8 cellular contexts compared by ENCODE assay signal in genomic region chr5:1488882-1489680, GRCh38. TPM values are rescaled to one million over a fixed set of nuclear protein-coding genes. Genes with fewer than 3 reads are reported as not detected.
DNase-seq lines count a peak whose midpoint lies in the region; ATAC-seq and TF ChIP-seq lines count a peak whose summit lies in the region.

No MANE protein-coding gene starts in this region.

- H3K4me3 Mint-ChIP-seq in activated CD4-positive, alpha-beta memory T cell treated with anti-CD3 and anti-CD28 coated beads, Interleukin-2, amount 10 ng/mL, durations not matched to agents 7 days and 5 days = peak overlapping the region; percentile 3
- H3K4me3 Mint-ChIP-seq in osteocyte (ENCODE audit: unreplicated experiment) = no peak overlapping the region

- no peak overlapping the region for H3K27ac ChIP-seq in testis

- H3K27ac Mint-ChIP-seq in activated CD4-positive, alpha-beta memory T cell treated with anti-CD3 and anti-CD28 coated beads, Interleukin-2, amount 10 ng/mL, durations not matched to agents 7 days and 5 days = peak overlapping the region; percentile 87
- H3K27ac Mint-ChIP-seq in osteocyte (ENCODE audit: unreplicated experiment) = no peak overlapping the region

- WGBS in testis, 2 donors = 81 to 90% methylated on average over 10 to 14 of the region's 14 CpGs

- POLR2A ChIA-PET in activated CD4-positive, alpha-beta memory T cell treated with anti-CD3 and anti-CD28 coated beads, Interleukin-2, amount 10 ng/mL, durations not matched to agents 7 days and 5 days (lab: Charles Lee) = interaction anchor here (0.9 to 1.3 kb wide), 4 partner anchors 16 to 145 kb away, joined by 3 to 5 read pairs (median 3); partner anchors contain the start of gene LPCAT1

- DNase-seq in AG20443 (ENCODE audit: low spot score) = peak; percentile 93
- DNase-seq in activated CD4-positive, alpha-beta memory T cell treated with anti-CD3 and anti-CD28 coated beads, Interleukin-2, amount 10 ng/mL, durations not matched to agents 7 days and 5 days = peak; percentile 63
- no peak for DNase-seq in mucosa of descending colon
- no peak for DNase-seq in testis
- DNase-seq in T-helper 9 cell = no peak
- no peak for DNase-seq in osteocyte (ENCODE audit: extremely low spot score, unreplicated experiment)

- H3K27me3 ChIP-seq in testis = no peaks in the 10 kb centered on the region

- CTCF ChIA-PET in activated CD4-positive, alpha-beta memory T cell treated with anti-CD3 and anti-CD28 coated beads, Interleukin-2, amount 10 ng/mL, durations not matched to agents 7 days and 5 days (lab: Charles Lee) = interaction anchor here (1.2 kb wide), 1 partner anchor 156 kb away, joined by 4 read pairs; no protein-coding TSS in a partner anchor

- H3K9me3 Mint-ChIP-seq in activated CD4-positive, alpha-beta memory T cell treated with anti-CD3 and anti-CD28 coated beads, Interleukin-2, amount 10 ng/mL, durations not matched to agents 7 days and 5 days = no peaks in the 10 kb centered on the region
- no peaks in the 10 kb centered on the region for H3K9me3 Mint-ChIP-seq in osteocyte (ENCODE audit: unreplicated experiment)

- H3K27me3 Mint-ChIP-seq in activated CD4-positive, alpha-beta memory T cell treated with anti-CD3 and anti-CD28 coated beads, Interleukin-2, amount 10 ng/mL, durations not matched to agents 7 days and 5 days = no peaks in the 10 kb centered on the region
- no peaks in the 10 kb centered on the region for H3K27me3 Mint-ChIP-seq in osteocyte (ENCODE audit: unreplicated experiment)

- peaks cover 65% of the 10 kb centered on the region for H3K4me1 Mint-ChIP-seq in activated CD4-positive, alpha-beta memory T cell treated with anti-CD3 and anti-CD28 coated beads, Interleukin-2, amount 10 ng/mL, durations not matched to agents 7 days and 5 days
- peaks cover 3% of the 10 kb centered on the region for H3K4me1 Mint-ChIP-seq in osteocyte (ENCODE audit: unreplicated experiment)

- H3K4me1 ChIP-seq in mucosa of descending colon (ENCODE audit: low read depth) = no peaks in the 10 kb centered on the region
- no peaks in the 10 kb centered on the region for H3K4me1 ChIP-seq in testis

- H3K36me3 ChIP-seq in mucosa of descending colon (ENCODE audit: low read depth) = no peaks in the 10 kb centered on the region
- no peaks in the 10 kb centered on the region for H3K36me3 ChIP-seq in testis (ENCODE audit: low read depth, missing control alignments)

- intact Hi-C loops in mucosa of descending colon (cut with DNase I, micrococcal nuclease) = no loop called here
- intact Hi-C loops in testis (cut with DNase I; ENCODE audit: low total_unique reads) = no loop called here

- TF ChIP-seq CTCF in mucosa of descending colon (IDR thresholded peaks at IDR 0.05) (no peak), testis (IDR thresholded peaks at IDR 0.05) (no peak), osteocyte (IDR thresholded peaks at IDR 0.05) (no peak)

- H3K36me3 Mint-ChIP-seq in activated CD4-positive, alpha-beta memory T cell treated with anti-CD3 and anti-CD28 coated beads, Interleukin-2, amount 10 ng/mL, durations not matched to agents 7 days and 5 days (ENCODE audit: low read depth) = peaks cover 61% of the 10 kb centered on the region
- H3K36me3 Mint-ChIP-seq in osteocyte (ENCODE audit: unreplicated experiment) = peaks cover 34% of the 10 kb centered on the region

- H3K4me3 ChIP-seq in mucosa of descending colon (no peak overlapping the region), testis (no peak overlapping the region)

- ATAC-seq in GM19023 (IDR thresholded peaks at IDR 0.05; ENCODE audit: unreplicated experiment) = peak; percentile 48
- peak; percentile 39 for ATAC-seq in HG03097 (IDR thresholded peaks at IDR 0.05; ENCODE audit: low FRiP score, unreplicated experiment)
- peak; percentile 54 for ATAC-seq in mucosa of descending colon

- H3K9me3 ChIP-seq in mucosa of descending colon (no peaks in the 10 kb centered on the region), testis (no peaks in the 10 kb centered on the region)

- no peak for TF ChIP-seq POLR2A in testis (IDR thresholded peaks at IDR 0.05)

RNA-seq across cellular contexts. Expression of gene LPCAT1, which starts 34.7 kb away (rescaled TPM):
- 10 to 100 TPM; 68.7 to 71.4 TPM for total RNA-seq in activated CD4-positive, alpha-beta memory T cell treated with anti-CD3 and anti-CD28 coated beads, Interleukin-2, amount 10 ng/mL, durations not matched to agents 7 days and 5 days
- total RNA-seq in mucosa of descending colon = 10 to 100 TPM in 2 of 3 donors, 1 to 10 TPM in 1; 6.7 to 27.2 (median 26.0) TPM
- 10 to 100 TPM; 21.1 to 27.1 TPM for total RNA-seq in testis
- 23.9 TPM for polyA plus RNA-seq in testis (ENCODE audit: insufficient read depth, low read depth, low replicate concordance)
- 37.9 and 39.9 TPM in 2 replicates for total RNA-seq in osteocyte

RNA-seq across cellular contexts. Expression of gene SLC6A3, which starts 43.8 kb away (rescaled TPM):
- not detected for total RNA-seq in activated CD4-positive, alpha-beta memory T cell treated with anti-CD3 and anti-CD28 coated beads, Interleukin-2, amount 10 ng/mL, durations not matched to agents 7 days and 5 days
- not detected for total RNA-seq in mucosa of descending colon
- 1 to 10 TPM in 1 of 2 donors, under 1 TPM in 1; 0.55 to 1.5 TPM for total RNA-seq in testis
- polyA plus RNA-seq in testis (ENCODE audit: insufficient read depth, low read depth, low replicate concordance) = 0.83 TPM
- total RNA-seq in osteocyte = not detected in 2 replicates

Comparison
In these comparisons a context has a peak if more than half of its experiments do, and no peak if none do; other contexts are left out.
1. DNase-seq: peak in AG20443 (single experiment) and activated CD4-positive, alpha-beta memory T cell treated with anti-CD3 and anti-CD28 coated beads, Interleukin-2, amount 10 ng/mL, durations not matched to agents 7 days and 5 days (single experiment); none in mucosa of descending colon (0 of 3), testis (single experiment), T-helper 9 cell (single experiment) and osteocyte (single experiment).
2. Peak in every context shown above with its lines, with median percentiles within 50 percentile points of each other: ATAC-seq.